26 cellular contexts compared by ENCODE assay signal in genomic region chr11:105912666-105913065, GRCh38.
"Had no signal": no experiment of that assay in that cellular context is flagged by ENCODE, and none has a peak within 500 bp of the region (broad histone marks: within the 10 kb centered on the region; RNA-seq: fewer than 3 reads in every experiment).

No MANE protein-coding gene starts in this region.

- H3K36me3 ChIP-seq: colonic mucosa, esophagus muscularis mucosa, esophagus squamous epithelium, gastrocnemius medialis, gastroesophageal sphincter, heart left ventricle, heart right ventricle had no signal

- H3K27ac ChIP-seq: colonic mucosa, coronary artery, dorsolateral prefrontal cortex, epithelial cell of prostate, esophagus muscularis mucosa, esophagus squamous epithelium, foreskin keratinocyte, gastrocnemius medialis, gastroesophageal sphincter, heart left ventricle, heart right ventricle had no signal

- H3K4me3 ChIP-seq: colonic mucosa, coronary artery, dorsolateral prefrontal cortex, esophagus muscularis mucosa, esophagus squamous epithelium, gastrocnemius medialis, gastroesophageal sphincter, heart left ventricle, heart right ventricle had no signal

- H3K4me1 ChIP-seq: colonic mucosa, esophagus muscularis mucosa, foreskin keratinocyte, gastrocnemius medialis, gastroesophageal sphincter, heart left ventricle, heart right ventricle had no signal

- H3K9me3 ChIP-seq: colonic mucosa, esophagus muscularis mucosa, esophagus squamous epithelium, gastrocnemius medialis, gastroesophageal sphincter, heart left ventricle, heart right ventricle had no signal

- H3K27me3 ChIP-seq: colonic mucosa, dorsolateral prefrontal cortex, esophagus muscularis mucosa, esophagus squamous epithelium, foreskin keratinocyte, gastrocnemius medialis, gastroesophageal sphincter, heart left ventricle, heart right ventricle had no signal

- FAIRE-seq: endometrium, endothelial cell of umbilical vein had no signal

- ATAC-seq: effector memory CD8-positive, alpha-beta T cell; esophagus mucosa; foreskin keratinocyte; gastrocnemius medialis; gastroesophageal sphincter; heart left ventricle; heart right ventricle had no signal

- DNase-seq: colonic mucosa; cortex of kidney; dermis blood vessel endothelial cell; dorsolateral prefrontal cortex; effector CD4-positive, alpha-beta T cell; effector CD8-positive, alpha-beta T cell; effector memory CD4-positive, alpha-beta T cell; effector memory CD8-positive, alpha-beta T cell; endodermal cell; erythroblast; esophagus squamous epithelium; foreskin fibroblast; foreskin keratinocyte; foreskin melanocyte; gastrocnemius medialis; glutamatergic neuron; head of caudate nucleus; heart left ventricle; heart right ventricle had no signal
